Comparison of ENCODE assay signal across 8 cellular contexts in the genomic region with DNA sequence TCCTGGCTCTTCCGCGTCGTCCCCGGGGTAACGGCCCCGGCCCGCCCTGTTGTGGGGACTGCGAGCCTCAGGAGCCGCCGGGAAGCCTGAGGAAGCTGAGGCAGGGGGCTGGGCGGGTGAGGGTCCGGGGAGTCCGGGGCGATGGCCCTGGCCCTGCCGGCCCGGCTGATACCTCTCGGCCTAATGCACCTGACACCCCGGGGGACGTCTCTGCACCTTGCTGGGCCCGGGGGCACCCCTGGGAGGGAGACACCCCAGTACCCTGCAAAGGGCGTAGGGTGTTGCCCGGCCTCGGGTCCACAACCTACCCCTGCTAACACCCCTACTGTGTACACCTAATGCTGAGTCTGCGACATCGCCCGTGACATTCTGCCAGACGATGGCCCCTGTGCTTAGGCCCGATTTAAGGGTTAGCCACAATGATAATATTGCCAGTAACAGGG. TPM values are rescaled to one million over a fixed set of nuclear protein-coding genes. Genes with fewer than 3 reads are reported as not detected.
DNase-seq lines count a peak whose midpoint lies in the region; TF ChIP-seq lines count a peak whose summit lies in the region.

No MANE protein-coding gene starts in this region.

- WGBS in sigmoid colon, 2 donors = 1 to 3% methylated on average over 28 of the region's 28 CpGs

- no peak overlapping the region for H3K27ac Mint-ChIP-seq in Caco-2 (ENCODE audit: unreplicated experiment)

- H3K9me3 Mint-ChIP-seq in Caco-2 (ENCODE audit: unreplicated experiment) = no peaks in the 10 kb centered on the region

- H3K4me3 ChIP-seq in Caco-2 (ENCODE audit: low read depth, low read length) = peak overlapping the region; percentile 95
- peak overlapping the region; percentile 83 for H3K4me3 ChIP-seq in HAP-1
- peak overlapping the region; percentile 77 for H3K4me3 ChIP-seq in SJSA1
- peak overlapping the region; percentile 79 to 92 for H3K4me3 ChIP-seq in foreskin fibroblast (ENCODE audit: low read depth in 1 of 2, low read length in 2 of 2)
- peak overlapping the region; percentile 90 to 100 (median 97) for H3K4me3 ChIP-seq in sigmoid colon

- intact Hi-C loops in Caco-2 (cut with micrococcal nuclease; ENCODE audit: unreplicated experiment) (loop anchor here (1.0 kb wide), 1 partner anchor 16 kb away; a partner anchor contains a TSS), sigmoid colon (cut with DNase I) (no loop called here)

- H3K36me3 ChIP-seq in Caco-2 (ENCODE audit: control insufficient read depth, insufficient read depth, low read length) (peaks cover 6% of the 10 kb centered on the region), HAP-1 (replicated peaks) (peaks cover 29% of the 10 kb centered on the region), SJSA1 (peaks cover 67% of the 10 kb centered on the region), sigmoid colon (peaks cover 0 to 32% (median 10%) of the 10 kb centered on the region in 4 donors)

- no peaks in the 10 kb centered on the region for H3K27me3 Mint-ChIP-seq in Caco-2 (ENCODE audit: insufficient read depth, unreplicated experiment)

- H3K27ac ChIP-seq in SJSA1 (peak overlapping the region; percentile 31; the same call in 1 of the 2 replicates), sigmoid colon (peak overlapping the region; percentile 79 to 88 (median 84))

- DNase-seq in Caco-2 (no peak), HAP-1 (ENCODE audit: low spot score in 2 of 2) (no peak), SJSA1 (ENCODE audit: low read depth in 1 of 2, low spot score in 2 of 2) (no peak), foreskin fibroblast (no peak), sigmoid colon (no peak), HEK293T (ENCODE audit: extremely low spot score) (no peak), GM19240 (ENCODE audit: insufficient read length, low spot score) (no peak), NCI-H1694 treated with DMSO at 0.1 percent for 48 hours (lab: John Stamatoyannopoulos, UW) (no peak)

- H3K4me1 Mint-ChIP-seq in Caco-2 (ENCODE audit: low read depth, unreplicated experiment) = no peaks in the 10 kb centered on the region

- POLR2A ChIA-PET in Caco-2 (lab: Charles Lee) (interaction anchor here (0.7 kb wide), 1 partner anchor 25 kb away, joined by 6 read pairs; no protein-coding TSS in a partner anchor), HEK293T (lab: Yijun Ruan, JAX) (interaction anchor here (1.0 to 1.6 kb wide), 2 partner anchors 8 to 16 kb away, joined by 3 to 9 read pairs; a partner anchor contains a TSS)

- CTCF ChIA-PET in Caco-2 (lab: Charles Lee) = interaction anchor here (0.6 kb wide), 1 partner anchor 70 kb away, joined by 5 read pairs; no protein-coding TSS in a partner anchor
- CTCF ChIA-PET in HEK293T (lab: Yijun Ruan, JAX) = no interaction called here

- TF ChIP-seq CTCF in Caco-2 (IDR thresholded peaks at IDR 0.05; ENCODE audit: insufficient read depth in 1 of 2, low read depth in 1 of 2, low read length in 1 of 2, severe bottlenecking in 1 of 2, unreplicated experiment in 1 of 2) (no peak), foreskin fibroblast (IDR thresholded peaks at IDR 0.05; ENCODE audit: low read depth, low read length) (no peak), sigmoid colon (IDR thresholded peaks at IDR 0.05) (no peak)

- no peaks in the 10 kb centered on the region for H3K9me3 ChIP-seq in Caco-2
- H3K9me3 ChIP-seq in HAP-1 = no peaks in the 10 kb centered on the region
- no peaks in the 10 kb centered on the region for H3K9me3 ChIP-seq in SJSA1 (replicated peaks)
- no peaks in the 10 kb centered on the region for H3K9me3 ChIP-seq in sigmoid colon

- TF ChIP-seq POLR2A in sigmoid colon (IDR thresholded peaks at IDR 0.05) = no peak

- H3K4me3 Mint-ChIP-seq in Caco-2 (ENCODE audit: unreplicated experiment) = peak overlapping the region; percentile 84

- peaks cover 19% of the 10 kb centered on the region for H3K36me3 Mint-ChIP-seq in Caco-2 (ENCODE audit: insufficient read depth, unreplicated experiment)

- H3K27me3 ChIP-seq in Caco-2 (replicated peaks; ENCODE audit: control insufficient read depth, insufficient read depth, low read length) (no peaks in the 10 kb centered on the region), HAP-1 (ENCODE audit: low read depth) (no peaks in the 10 kb centered on the region), SJSA1 (replicated peaks) (no peaks in the 10 kb centered on the region), sigmoid colon (no peaks in the 10 kb centered on the region)

- no peak for TF ChIP-seq EP300 in sigmoid colon (IDR thresholded peaks at IDR 0.05)

- in situ Hi-C loops in HAP-1 (cut with MboI; ENCODE audit: low sequenced_read_pairs) = no loop called here

- TSS peak; percentile 17 for BruUV-seq in Caco-2 (replicated peaks; lab: Mats Ljungman, UMichigan)

- no peaks in the 10 kb centered on the region; the same call in 1 of the 2 replicates for H3K4me1 ChIP-seq in Caco-2
- no peaks in the 10 kb centered on the region for H3K4me1 ChIP-seq in HAP-1
- H3K4me1 ChIP-seq in SJSA1 (replicated peaks) = peaks cover 9% of the 10 kb centered on the region
- peaks cover 0 to 37% (median 13%) of the 10 kb centered on the region in 4 donors for H3K4me1 ChIP-seq in sigmoid colon

TF ChIP-seq in HEK293T, 16 proteins besides CTCF, POLR2A, EP300 and RAD21:
- TF ChIP-seq ZNF384 (IDR thresholded peaks at IDR 0.05) (no peak), FOXK2 (IDR thresholded peaks at IDR 0.05) (no peak), FOXM1 (IDR thresholded peaks at IDR 0.05; ENCODE audit: borderline replicate concordance) (no peak), HDGF (IDR thresholded peaks at IDR 0.05; ENCODE audit: borderline replicate concordance) (no peak), LEF1 (IDR thresholded peaks at IDR 0.05; ENCODE audit: borderline replicate concordance) (no peak), SUZ12 (IDR thresholded peaks at IDR 0.05) (no peak), NFRKB (IDR thresholded peaks at IDR 0.05) (no peak), TARDBP (IDR thresholded peaks at IDR 0.05) (no peak), SP1 (IDR thresholded peaks at IDR 0.05) (no peak), FOXA1 (IDR thresholded peaks at IDR 0.05) (no peak), CTBP1 (IDR thresholded peaks at IDR 0.05; ENCODE audit: borderline replicate concordance) (no peak), ELF4 (IDR thresholded peaks at IDR 0.05) (no peak), L3MBTL2 (conservative IDR thresholded peaks at IDR 0.05) (no peak), ARNT (IDR thresholded peaks at IDR 0.05) (no peak), BHLHE40 (IDR thresholded peaks at IDR 0.05; ENCODE audit: borderline replicate concordance) (no peak)
- TF ChIP-seq, protein P1, sequence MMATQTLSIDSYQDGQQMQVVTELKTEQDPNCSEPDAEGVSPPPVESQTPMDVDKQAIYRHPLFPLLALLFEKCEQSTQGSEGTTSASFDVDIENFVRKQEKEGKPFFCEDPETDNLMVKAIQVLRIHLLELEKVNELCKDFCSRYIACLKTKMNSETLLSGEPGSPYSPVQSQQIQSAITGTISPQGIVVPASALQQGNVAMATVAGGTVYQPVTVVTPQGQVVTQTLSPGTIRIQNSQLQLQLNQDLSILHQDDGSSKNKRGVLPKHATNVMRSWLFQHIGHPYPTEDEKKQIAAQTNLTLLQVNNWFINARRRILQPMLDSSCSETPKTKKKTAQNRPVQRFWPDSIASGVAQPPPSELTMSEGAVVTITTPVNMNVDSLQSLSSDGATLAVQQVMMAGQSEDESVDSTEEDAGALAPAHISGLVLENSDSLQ (IDR thresholded peaks at IDR 0.05) = no peak
TF ChIP-seq in HEK293T: peak in this region for 0.

RNA-seq across cellular contexts. Expression of a gene that starts 0.4 kb away (rescaled TPM):
- total RNA-seq in Caco-2 (2022) (63.3 and 65.3 TPM in 2 replicates), sigmoid colon (100 to 1,000 TPM in 3 of 4 donors, 10 to 100 TPM in 1; 77.5 to 149 (median 142) TPM)
- total RNA-seq in SJSA1 (2014; rRNA removed; shearing (Covaris generic)) = 171 and 230 TPM in 2 replicates
- polyA plus RNA-seq in sigmoid colon = 100 to 1,000 TPM in 2 of 3 donors, 10 to 100 TPM in 1; 87.4 to 122 (median 117) TPM

RNA-seq across cellular contexts. Expression of a gene that starts 7.8 kb away (rescaled TPM):
- total RNA-seq in Caco-2 (2022) (345 and 359 TPM in 2 replicates), sigmoid colon (100 to 1,000 TPM; 518 to 900 (median 674) TPM)
- total RNA-seq in SJSA1 (2014; rRNA removed; shearing (Covaris generic)) = 472 and 541 TPM in 2 replicates
- polyA plus RNA-seq in sigmoid colon = 1,000 to 10,000 TPM in 2 of 3 donors, 100 to 1,000 TPM in 1; 532 to 1,128 (median 1,056) TPM

RNA-seq across cellular contexts. Expression of a gene that starts 16.6 kb away (rescaled TPM):
- 37.6 and 39.9 TPM in 2 replicates for total RNA-seq in Caco-2 (2022)
- 16.9 and 34.1 TPM in 2 replicates for total RNA-seq in SJSA1 (2014; rRNA removed; shearing (Covaris generic))
- 10 to 100 TPM; 18.3 to 31.9 (median 26.6) TPM for total RNA-seq in sigmoid colon
- polyA plus RNA-seq in sigmoid colon = 10 to 100 TPM; 14.8 to 22.4 (median 18.6) TPM
